In the genomic region with DNA sequence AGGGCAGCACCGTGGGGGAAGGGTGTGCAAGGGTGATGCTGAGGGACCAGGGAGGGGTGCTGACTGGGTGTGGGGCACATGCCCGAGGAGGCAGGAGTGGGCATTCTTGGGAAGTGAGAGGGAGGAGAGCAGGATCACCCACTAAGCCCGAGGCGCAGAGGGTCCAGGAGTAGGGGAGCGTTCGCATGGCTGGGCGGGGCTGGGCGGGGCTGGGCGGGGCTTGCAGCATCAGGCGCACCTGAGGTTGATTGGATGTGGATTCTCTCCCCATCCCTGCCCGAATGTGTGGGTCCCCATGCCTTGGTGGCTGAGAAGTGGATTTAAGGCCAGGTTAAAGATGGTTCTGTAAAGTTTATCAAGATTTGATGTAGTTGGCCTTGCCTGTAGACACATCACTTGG, we compare ENCODE assay signal across 1 cellular context.
TF ChIP-seq lines count a peak whose summit lies in the region.

No MANE protein-coding gene starts in this region.

TF ChIP-seq in GM23338, 12 proteins besides CTCF, POLR2A, EP300 and RAD21 (continued from another document):
- TF ChIP-seq ZNF462 (CRISPR knock-in tag; IDR thresholded peaks at IDR 0.05) (no peak), EZH2 (IDR thresholded peaks at IDR 0.05; ENCODE audit: low read depth, unreplicated experiment) (no peak), CREB1 (CRISPR knock-in tag; IDR thresholded peaks at IDR 0.05; ENCODE audit: low read depth) (no peak), STAT1 (IDR thresholded peaks at IDR 0.05; ENCODE audit: unreplicated experiment) (no peak), NANOG (IDR thresholded peaks at IDR 0.05; ENCODE audit: borderline replicate concordance) (no peak), EZH2phosphoT487 (IDR thresholded peaks at IDR 0.05; ENCODE audit: unreplicated experiment) (no peak), REST (IDR thresholded peaks at IDR 0.05; ENCODE audit: unreplicated experiment) (no peak)
